In genomic region chr7:143882611-143883078, GRCh38 we compare ENCODE assay signal across 1 cellular context.
TF ChIP-seq lines count a peak whose summit lies in the region.

No MANE protein-coding gene starts in this region.

TF ChIP-seq in HepG2, 621 proteins besides CTCF, POLR2A, EP300 and RAD21 (continued from another document):
- TF ChIP-seq KDM6A (CRISPR knock-in tag; IDR thresholded peaks at IDR 0.05; ENCODE audit: low read depth) (no peak), RARG (CRISPR knock-in tag; IDR thresholded peaks at IDR 0.05; ENCODE audit: low read depth) (no peak), ZNF280D (CRISPR knock-in tag; IDR thresholded peaks at IDR 0.05) (no peak), MTA1 (CRISPR knock-in tag; IDR thresholded peaks at IDR 0.05; ENCODE audit: borderline replicate concordance) (no peak; the same call in 1 of the 2 replicates), ERF (CRISPR knock-in tag; IDR thresholded peaks at IDR 0.05) (0 out of 2 replicates have a peak, but pooled peaks have one; percentile 16), ZNF589 (CRISPR knock-in tag; conservative IDR thresholded peaks at IDR 0.05) (no peak), SCMH1 (CRISPR knock-in tag; IDR thresholded peaks at IDR 0.05; ENCODE audit: borderline replicate concordance) (no peak), SUZ12 (IDR thresholded peaks at IDR 0.05; ENCODE audit: low read depth, low read length) (no peak), SRSF1 (optimal IDR thresholded peaks at IDR 0.05; ENCODE audit: low read depth, low read length) (peak; percentile 53), ZNF605 (CRISPR knock-in tag; IDR thresholded peaks at IDR 0.05) (peak; percentile 7; the same call in 1 of the 2 replicates), POLR2AphosphoS5 (IDR thresholded peaks at IDR 0.05; ENCODE audit: low read depth, low read length) (peak; percentile 70), KDM2A (CRISPR knock-in tag; IDR thresholded peaks at IDR 0.05; ENCODE audit: borderline replicate concordance, low read depth) (peak; percentile 99), NFYC (CRISPR knock-in tag; IDR thresholded peaks at IDR 0.05) (no peak)
